8 cellular contexts compared by ENCODE assay signal in the genomic region with DNA sequence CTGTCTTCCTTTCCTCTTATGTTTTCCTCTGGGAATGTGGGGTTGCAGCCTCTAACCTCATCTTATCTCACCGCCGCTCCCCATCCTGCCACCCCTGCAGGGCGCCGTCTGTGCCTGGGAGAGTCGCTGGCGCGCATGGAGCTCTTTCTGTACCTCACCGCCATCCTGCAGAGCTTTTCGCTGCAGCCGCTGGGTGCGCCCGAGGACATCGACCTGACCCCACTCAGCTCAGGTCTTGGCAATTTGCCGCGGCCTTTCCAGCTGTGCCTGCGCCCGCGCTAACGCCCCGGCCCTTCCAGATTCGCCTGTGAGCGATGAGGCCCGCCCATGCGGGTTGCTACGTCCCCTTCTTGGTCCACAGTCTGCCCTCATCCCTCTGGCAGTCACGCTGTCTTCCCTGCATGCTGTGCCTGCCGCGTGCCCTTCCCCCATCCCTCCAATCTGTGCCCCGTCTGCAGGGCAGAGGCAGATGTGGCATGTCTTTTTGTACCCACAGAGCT. TPM values are rescaled to one million over a fixed set of nuclear protein-coding genes. Genes with fewer than 3 reads are reported as not detected.
DNase-seq lines count a peak whose midpoint lies in the region; ATAC-seq, FAIRE-seq and TF ChIP-seq lines count a peak whose summit lies in the region.
"Not testable (repeated sequence)": the region's sequence is repeated elsewhere in the genome, so short reads cannot be mapped to it uniquely, and the experiment has no call there.

No MANE protein-coding gene starts in this region.

- intact Hi-C loops in left lung (cut with DNase I); thyroid gland (cut with DNase I): not testable (repeated sequence)

- not testable (repeated sequence) for FAIRE-seq in small intestine (lab: Jason Lieb, UNC)

- 1 to 3% (median 3%) methylated on average over 16 to 27 of the region's 29 CpGs for WGBS in small intestine, 3 donors
- 0 to 8% methylated on average over 4 to 6 of the region's 29 CpGs for WGBS in thyroid gland, 2 donors

- H3K4me3 ChIP-seq in GM06990 (replicated peaks; ENCODE audit: low read depth, low read length); NB4 (ENCODE audit: low read depth, low read length); left lung; small intestine (ENCODE audit: low read depth in 1 of 2, low read length in 2 of 2); thyroid gland (replicated peaks in 1 of 3): not testable (repeated sequence)
- peak overlapping the region; percentile 17 for H3K4me3 ChIP-seq in effector memory CD4-positive, alpha-beta T cell (ENCODE audit: insufficient read depth, low read depth, low read length, poor library complexity, severe bottlenecking)

- H3K9me3 ChIP-seq in effector memory CD4-positive, alpha-beta T cell (ENCODE audit: control insufficient read depth, low read length); left lung; small intestine (ENCODE audit: control insufficient read depth, low read depth); thyroid gland: not testable (repeated sequence)

- TF ChIP-seq CTCF in GM06990 (IDR thresholded peaks at IDR 0.05; ENCODE audit: insufficient read depth, low read length, poor library complexity, severe bottlenecking) (peak; percentile 52), left lung (IDR thresholded peaks at IDR 0.05) (peak; percentile 21 to 24), thyroid gland (IDR thresholded peaks at IDR 0.05) (peak in 2 of 6 experiments; percentile 5 to 50)
- not testable (repeated sequence) for TF ChIP-seq CTCF in NB4 (IDR thresholded peaks at IDR 0.05; ENCODE audit: low read depth, low read length)

- peaks cover 16% of the 10 kb centered on the region for H3K4me1 ChIP-seq in effector memory CD4-positive, alpha-beta T cell (ENCODE audit: control insufficient read depth, insufficient read depth, low read length, poor library complexity, severe bottlenecking)
- not testable (repeated sequence) for H3K4me1 ChIP-seq in left lung; small intestine (ENCODE audit: control insufficient read depth in 2 of 2, insufficient read depth in 1 of 2, low read depth in 1 of 2, low read length in 1 of 2); thyroid gland

- peak; percentile 42 for DNase-seq in GM06990 (ENCODE audit: extremely low read depth, insufficient read length)
- peak; percentile 20 for DNase-seq in NB4 (ENCODE audit: low read depth)
- DNase-seq in SW480 (ENCODE audit: low spot score): peak; percentile 69
- peak; percentile 76 to 80 for DNase-seq in activated T-cell treated with anti-CD3 and anti-CD28 coated beads, Interleukin-2, amount 50 U/mL, for 48 hours
- DNase-seq in effector memory CD4-positive, alpha-beta T cell: peak; percentile 57 to 80 (median 68)
- DNase-seq in left lung: peak; percentile 86 to 89
- DNase-seq in small intestine: peak; percentile 80
- peak; percentile 82 to 84 for DNase-seq in thyroid gland

- TF ChIP-seq POLR2A in NB4 (IDR thresholded peaks at IDR 0.05; ENCODE audit: extremely low read depth, insufficient read length); thyroid gland (IDR thresholded peaks at IDR 0.05): not testable (repeated sequence)

- peak; percentile 94 for ATAC-seq in left lung

- H3K36me3 ChIP-seq in GM06990 (ENCODE audit: control insufficient read depth, insufficient read depth, low read length); effector memory CD4-positive, alpha-beta T cell (ENCODE audit: control insufficient read depth, insufficient read depth, low read length); left lung; small intestine (ENCODE audit: control insufficient read depth in 2 of 2, insufficient read depth in 2 of 2, low read length in 2 of 2); thyroid gland: not testable (repeated sequence)

- not testable (repeated sequence) for H3K27me3 ChIP-seq in GM06990 (replicated peaks; ENCODE audit: control insufficient read depth, insufficient read depth, low read length); effector memory CD4-positive, alpha-beta T cell (replicated peaks; ENCODE audit: control insufficient read depth, insufficient read depth, low read length, poor library complexity, severe bottlenecking); small intestine (ENCODE audit: control insufficient read depth in 2 of 2, insufficient read depth in 2 of 2, low read length in 2 of 2); thyroid gland
- peaks cover 0 to 17% of the 10 kb centered on the region in 2 donors for H3K27me3 ChIP-seq in left lung

- peak overlapping the region; percentile 25 for H3K27ac ChIP-seq in effector memory CD4-positive, alpha-beta T cell (ENCODE audit: insufficient read depth, low read length, poor library complexity, severe bottlenecking)
- not testable (repeated sequence) for H3K27ac ChIP-seq in left lung; small intestine (ENCODE audit: low read depth in 1 of 2, low read length in 1 of 2); thyroid gland

RNA-seq across cellular contexts. Expression of a gene that starts 13.6 kb away (rescaled TPM):
- total RNA-seq in left lung: 1 to 10 TPM in 1 of 2 donors, not detected in 1; 1.0 TPM
- polyA plus RNA-seq in small intestine: not detected
- not detected for total RNA-seq in thyroid gland

RNA-seq across cellular contexts. Expression of a gene that starts 39.6 kb away (rescaled TPM):
- total RNA-seq in left lung (not detected), thyroid gland (not detected)
- not detected for polyA plus RNA-seq in small intestine

Comparison
In these comparisons a context has a peak if more than half of its experiments do, and no peak if none do; other contexts are left out.
1. DNase-seq: peak in every context shown above with its lines; median percentile 88 in left lung; 83 in thyroid gland; 80 in small intestine; 78 in activated T-cell treated with anti-CD3 and anti-CD28 coated beads, Interleukin-2, amount 50 U/mL, for 48 hours; 69 in SW480; 68 in effector memory CD4-positive, alpha-beta T cell; 42 in GM06990; 20 in NB4.